ENCODE assay signal across 1 cellular context in genomic region chr4:38523054-38523453, GRCh38.
TF ChIP-seq lines count a peak whose summit lies in the region.

No MANE protein-coding gene starts in this region.

TF ChIP-seq in K562, 482 proteins besides CTCF, POLR2A, EP300 and RAD21 (continued from another document):
- TF ChIP-seq ZNF449 (CRISPR knock-in tag; IDR thresholded peaks at IDR 0.05), result no peak
- TF ChIP-seq HDGF (IDR thresholded peaks at IDR 0.05), result no peak
- peak; percentile 85 for TF ChIP-seq MTA1 (IDR thresholded peaks at IDR 0.05; ENCODE audit: borderline replicate concordance)
- peak; percentile 22; the same call in 1 of the 2 replicates for TF ChIP-seq ZNF592 (IDR thresholded peaks at IDR 0.05)
- no peak for TF ChIP-seq IRF9 (tag; IDR thresholded peaks at IDR 0.05)
- peak; percentile 35; the same call in 1 of the 2 replicates for TF ChIP-seq ZNF175 (CRISPR knock-in tag; IDR thresholded peaks at IDR 0.05; ENCODE audit: low read depth)
- peak; percentile 97 for TF ChIP-seq C11orf30 (IDR thresholded peaks at IDR 0.05; ENCODE audit: low read depth)
- TF ChIP-seq ZNF239 (CRISPR knock-in tag; IDR thresholded peaks at IDR 0.05), result no peak
- peak; percentile 11; the same call in 1 of the 2 replicates for TF ChIP-seq VEZF1 (CRISPR knock-in tag; IDR thresholded peaks at IDR 0.05)
- TF ChIP-seq POLR3A (IDR thresholded peaks at IDR 0.05; ENCODE audit: borderline replicate concordance, extremely low read depth, insufficient read depth, insufficient read length), result no peak
- no peak for TF ChIP-seq ZNF347 (CRISPR knock-in tag; IDR thresholded peaks at IDR 0.05; ENCODE audit: low read depth)
- TF ChIP-seq BRD9 (IDR thresholded peaks at IDR 0.05; ENCODE audit: low read depth, partially characterized antibody), result peak; percentile 12
- TF ChIP-seq ZNF316 (IDR thresholded peaks at IDR 0.05), result peak; percentile 99
- no peak for TF ChIP-seq LCOR (CRISPR knock-in tag; IDR thresholded peaks at IDR 0.05)
- TF ChIP-seq CTBP1 (IDR thresholded peaks at IDR 0.05; ENCODE audit: borderline replicate concordance), result peak; percentile 61; the same call in 1 of the 2 replicates
- TF ChIP-seq MEIS2 (IDR thresholded peaks at IDR 0.05; ENCODE audit: partially characterized antibody), result peak; percentile 26
- TF ChIP-seq BDP1 (IDR thresholded peaks at IDR 0.05; ENCODE audit: insufficient read depth, insufficient read length), result no peak
- TF ChIP-seq NR3C1 (CRISPR knock-in tag; IDR thresholded peaks at IDR 0.05), result no peak
- peak; percentile 92 for TF ChIP-seq CREM (IDR thresholded peaks at IDR 0.05; ENCODE audit: low read depth)
- peak; percentile 27 for TF ChIP-seq SMAD1 (IDR thresholded peaks at IDR 0.05; ENCODE audit: low read depth, low read length, partially characterized antibody)
- TF ChIP-seq ATF3 (IDR thresholded peaks at IDR 0.05), result peak; percentile 16; the same call in 1 of the 2 replicates
- TF ChIP-seq ATF3 (CRISPR knock-in tag; conservative IDR thresholded peaks at IDR 0.05), result no peak
- TF ChIP-seq RCOR1 (IDR thresholded peaks at IDR 0.05; ENCODE audit: borderline replicate concordance in 1 of 2, low read depth in 2 of 2, low read length in 2 of 2), result peak in 1 of 2 experiments; percentile 81; a peak in 2 of 4 replicates
- TF ChIP-seq ZC3H8 (IDR thresholded peaks at IDR 0.05), result no peak
- no peak for TF ChIP-seq PBX2 (CRISPR knock-in tag; IDR thresholded peaks at IDR 0.05; ENCODE audit: low read depth)
- peak; percentile 21; the same call in 1 of the 2 replicates for TF ChIP-seq PBX2 (tag; conservative IDR thresholded peaks at IDR 0.05; ENCODE audit: low read depth)
- TF ChIP-seq TRIM28 (IDR thresholded peaks at IDR 0.05), result no peak
- TF ChIP-seq ESRRA (IDR thresholded peaks at IDR 0.05; ENCODE audit: borderline replicate concordance, low read depth), result 0 out of 2 replicates have a peak, but pooled peaks have one; percentile 11
- TF ChIP-seq STAT5B (CRISPR knock-in tag; IDR thresholded peaks at IDR 0.05), result no peak
- peak; percentile 91 for TF ChIP-seq MAFF (IDR thresholded peaks at IDR 0.05; ENCODE audit: low read length)
- no peak for TF ChIP-seq U2AF2 (optimal IDR thresholded peaks at IDR 0.05; ENCODE audit: low read depth, low read length)
- no peak for TF ChIP-seq REST (CRISPR knock-in tag; IDR thresholded peaks at IDR 0.05; ENCODE audit: low read depth)
- TF ChIP-seq JUND (IDR thresholded peaks at IDR 0.05; ENCODE audit: borderline replicate concordance, low read depth, low read length), result 0 out of 2 replicates have a peak, but pooled peaks have one; percentile 29
- TF ChIP-seq JUND (tag; IDR thresholded peaks at IDR 0.05; ENCODE audit: borderline replicate concordance, low read depth, low read length), result peak; percentile 39; the same call in 2 of the 3 replicates
- TF ChIP-seq SMARCA5 (IDR thresholded peaks at IDR 0.05), result no peak
- no peak for TF ChIP-seq ZNF778 (CRISPR knock-in tag; IDR thresholded peaks at IDR 0.05)
- TF ChIP-seq ATF1 (CRISPR knock-in tag; IDR thresholded peaks at IDR 0.05), result no peak
- peak; percentile 57 for TF ChIP-seq ATF1 (tag; IDR thresholded peaks at IDR 0.05)
- TF ChIP-seq YY1 (IDR thresholded peaks at IDR 0.05; ENCODE audit: borderline replicate concordance in 1 of 3, control insufficient read depth in 1 of 3, extremely low read depth in 1 of 3, insufficient read depth in 3 of 3, insufficient read length in 1 of 3, insufficient replicate concordance in 2 of 3, low read depth in 1 of 3, low read length in 2 of 3), result peak in 1 of 3 experiments; percentile 51
- peak; percentile 81 for TF ChIP-seq BACH1 (tag; IDR thresholded peaks at IDR 0.05)
- peak; percentile 44; the same call in 1 of the 2 replicates for TF ChIP-seq MYC (IDR thresholded peaks at IDR 0.05; ENCODE audit: low read depth, low read length)
- TF ChIP-seq MYC (CRISPR knock-in tag; IDR thresholded peaks at IDR 0.05; ENCODE audit: borderline replicate concordance, low read depth), result no peak
- no peak for TF ChIP-seq HDAC3 (IDR thresholded peaks at IDR 0.05; ENCODE audit: borderline replicate concordance, partially characterized antibody)
